Comparison of ENCODE assay signal across 8 cellular contexts in genomic region chr4:176001171-176002006, GRCh38.
DNase-seq lines count a peak whose midpoint lies in the region; ATAC-seq and TF ChIP-seq lines count a peak whose summit lies in the region.

No MANE protein-coding gene starts in this region.

- no peak for TF ChIP-seq CTCF in Panc1 (IDR thresholded peaks at IDR 0.05)
- TF ChIP-seq CTCF in fibroblast of pulmonary artery (IDR thresholded peaks at IDR 0.05; ENCODE audit: low read length, missing control alignments) = no peak

- intact Hi-C loops in Panc1 (cut with micrococcal nuclease; ENCODE audit: unreplicated experiment) = no loop called here

- H3K27me3 ChIP-seq in Panc1 (ENCODE audit: control insufficient read depth, insufficient read depth, low read length) = no peaks in the 10 kb centered on the region; the same call in 1 of the 2 replicates

- H3K4me3 ChIP-seq in Panc1 (ENCODE audit: low read depth in 2 of 2, low read length in 2 of 2) (peak overlapping the region; percentile 27 to 58), fibroblast of pulmonary artery (replicated peaks; ENCODE audit: low read depth, low read length) (peak overlapping the region; percentile 42)

- H3K9me3 ChIP-seq in Panc1 (ENCODE audit: control insufficient read depth, insufficient read depth, low read depth, low read length) = no peaks in the 10 kb centered on the region

- H3K27ac Mint-ChIP-seq in naive B cell = peak overlapping the region in 2 of 6 donors; percentile 31 to 63

- CTCF ChIA-PET in Panc1 (lab: Charles Lee) = no interaction called here

- no TSS peak for BruUV-seq in Panc1 (replicated peaks; lab: Mats Ljungman, UMichigan)

- no peak overlapping the region for H3K27ac ChIP-seq in Panc1 (ENCODE audit: low read length)

- H3K4me3 Mint-ChIP-seq in naive B cell = peak overlapping the region; percentile 89 to 97 (median 94)

- DNase-seq in Panc1 (ENCODE audit: low read depth, low spot score) (no peak), fibroblast of pulmonary artery (ENCODE audit: low read depth) (peak; percentile 20), naive B cell (no peak), T-helper 1 cell (no peak)
- no peak for DNase-seq in activated CD8-positive, alpha-beta memory T cell treated with anti-CD3 and anti-CD28 coated beads for 24 hours
- no peak for DNase-seq in stimulated activated naive CD4-positive, alpha-beta T cell (lab: John Stamatoyannopoulos, UW)

- no peaks in the 10 kb centered on the region for H3K36me3 Mint-ChIP-seq in naive B cell

- H3K27me3 Mint-ChIP-seq in naive B cell = no peaks in the 10 kb centered on the region

- H3K4me1 ChIP-seq in Panc1 (ENCODE audit: control insufficient read depth, insufficient read depth, low read length) = no peaks in the 10 kb centered on the region

- H3K36me3 ChIP-seq in Panc1 (ENCODE audit: control insufficient read depth, insufficient read depth, low read length) = no peaks in the 10 kb centered on the region

- peak; percentile 9 for ATAC-seq in GM19452 (IDR thresholded peaks at IDR 0.05; ENCODE audit: unreplicated experiment)
- ATAC-seq in Panc1 = peak; percentile 68
- ATAC-seq in naive B cell (ENCODE audit: low read depth in 2 of 2) = peak; percentile 16 to 18
- no peak for ATAC-seq in GM18909 (IDR thresholded peaks at IDR 0.05; ENCODE audit: poor library complexity, unreplicated experiment)

- in situ Hi-C loops in Panc1 (cut with HindIII; ENCODE audit: low pct_unique_long_range_greater_than_20kb, low sequenced_read_pairs) = no loop called here

- POLR2A ChIA-PET in Panc1 (lab: Charles Lee) = interaction anchor here (1.1 kb wide), 1 partner anchor 236 kb away, joined by 3 read pairs; no protein-coding TSS in a partner anchor

- H3K4me1 Mint-ChIP-seq in naive B cell = peaks cover 18 to 21% (median 19%) of the 10 kb centered on the region in 3 donors

- no peaks in the 10 kb centered on the region for H3K9me3 Mint-ChIP-seq in naive B cell
